ENCODE assay signal across 10 cellular contexts in the genomic region with DNA sequence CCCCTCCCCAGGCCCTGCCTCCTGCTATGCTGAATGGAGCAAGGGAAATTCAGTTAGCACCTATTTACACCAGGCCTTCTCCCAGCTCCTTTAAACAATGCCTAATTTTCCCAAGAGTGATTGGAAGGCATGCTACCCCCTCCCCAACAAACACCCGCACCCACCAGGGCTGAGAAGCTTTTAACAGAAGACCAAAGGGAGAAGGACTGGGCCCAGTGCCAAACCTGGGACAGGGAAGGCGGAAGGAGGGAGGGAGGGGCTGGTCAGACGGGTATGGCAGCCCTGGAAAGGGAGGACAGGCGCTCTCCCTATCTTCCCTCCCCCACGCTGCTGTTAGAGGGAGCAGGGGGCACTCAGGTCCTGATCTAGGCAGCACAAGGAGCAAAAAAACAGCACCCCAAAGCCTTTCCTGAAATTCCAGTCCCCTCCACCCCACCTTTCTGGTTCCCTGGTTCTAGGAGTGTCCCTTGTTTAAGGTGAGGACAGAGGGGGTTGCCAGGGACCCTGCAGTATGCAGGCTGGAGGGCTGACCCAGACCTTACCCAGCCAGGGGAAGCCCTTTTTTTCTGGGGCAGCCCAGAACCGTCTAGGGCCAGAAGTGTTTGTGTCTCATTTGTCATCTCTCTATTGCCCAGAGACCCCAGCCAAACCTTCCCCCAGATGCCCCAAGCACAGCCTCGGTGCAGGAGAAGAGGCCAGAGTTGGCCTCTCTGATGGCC. TPM values are rescaled to one million over a fixed set of nuclear protein-coding genes. Genes with fewer than 3 reads are reported as not detected.
A peak's percentile ranks its signal among the peaks of the same experiment; 100 is the strongest.
DNase-seq lines count a peak whose midpoint lies in the region; TF ChIP-seq lines count a peak whose summit lies in the region.
"Had no signal": no experiment of that assay in that cellular context is flagged by ENCODE, and none has a peak within 500 bp of the region (broad histone marks: within the 10 kb centered on the region; RNA-seq: fewer than 3 reads in every experiment).

No MANE protein-coding gene starts in this region.

- H3K9ac ChIP-seq in SK-N-SH: peak overlapping the region; percentile 31; the same call in 1 of the 2 replicates

- H3K4me1 ChIP-seq in SK-N-SH (ENCODE audit: control insufficient read depth in 1 of 2, insufficient read depth in 2 of 2, low read depth in 1 of 2, low read length in 1 of 2): peaks cover 4 to 25% of the 10 kb centered on the region in 2 experiments; a peak in 2 of 4 replicates
- no peaks in the 10 kb centered on the region for H3K4me1 ChIP-seq in uterus

- H3K4me2 ChIP-seq in SK-N-SH: no peak overlapping the region

- TF ChIP-seq POLR2A in uterus (IDR thresholded peaks at IDR 0.05): no peak

- DNase-seq in SIG-M5 treated with dmso at 0.1 percent for 504 hours (lab: John Stamatoyannopoulos, UW; ENCODE audit: unreplicated experiment) (peak; percentile 34), SIG-M5 (lab: John Stamatoyannopoulos, UW) (no peak), SK-N-SH (peak; percentile 70), left kidney (ENCODE audit: low read depth, low spot score) (peak; percentile 73), uterus (peak; percentile 22 to 35), HEK293T (ENCODE audit: extremely low spot score) (no peak), AML-193 (lab: John Stamatoyannopoulos, UW) (no peak)
- DNase-seq in activated CD4-positive, alpha-beta T cell treated with anti-CD3 and anti-CD28 coated beads, Interleukin-2, amount 50 U/mL, for 1 hour: no peak

- H3K27ac ChIP-seq in SK-N-SH (ENCODE audit: low read depth in 2 of 2, low read length in 1 of 2) (no peak overlapping the region; a peak in 1 of 4 replicates), uterus (peak overlapping the region in 1 of 2 donors; percentile 30)
- H3K27ac ChIP-seq: SK-N-MC, thoracic aorta had no signal

- TF ChIP-seq RAD21 in SK-N-SH (IDR thresholded peaks at IDR 0.05; ENCODE audit: low read length): no peak

- 35% methylated on average over 7 of the region's 7 CpGs for WGBS in SK-N-SH (ENCODE audit: low lambda C conversion rate)

- peak overlapping the region; percentile 59; the same call in 1 of the 2 replicates for H2AFZ ChIP-seq in SK-N-SH (ENCODE audit: low read depth)

- no peaks in the 10 kb centered on the region for H3K27me3 ChIP-seq in SK-N-SH (ENCODE audit: insufficient read depth)
- H3K27me3 ChIP-seq in uterus: peaks cover 0 to 3% of the 10 kb centered on the region in 2 donors

- POLR2A ChIA-PET in SK-N-SH (lab: Yijun Ruan, JAX) (no interaction called here), HEK293T (lab: Yijun Ruan, JAX) (interaction anchor here (0.8 to 0.9 kb wide), 2 partner anchors 40 to 99 kb away, joined by 3 read pairs; partner anchors contain the start of gene EIF4B)

- TF ChIP-seq CTCF in SK-N-SH (IDR thresholded peaks at IDR 0.05) (no peak), uterus (IDR thresholded peaks at IDR 0.05) (no peak)

- H3F3A ChIP-seq in SK-N-SH (replicated peaks; ENCODE audit: insufficient read depth): peaks cover 7% of the 10 kb centered on the region

- H3K36me3 ChIP-seq in SK-N-SH (replicated peaks in 1 of 2; ENCODE audit: control insufficient read depth in 1 of 2, insufficient read depth in 2 of 2, low read length in 1 of 2): no peaks in the 10 kb centered on the region
- H3K36me3 ChIP-seq in uterus: no peaks in the 10 kb centered on the region
- H3K36me3 ChIP-seq: thoracic aorta had no signal

- no peaks in the 10 kb centered on the region for H4K20me1 ChIP-seq in SK-N-SH (ENCODE audit: insufficient read depth)

- H3K9me3 ChIP-seq in SK-N-SH (no peaks in the 10 kb centered on the region), uterus (no peaks in the 10 kb centered on the region)
- H3K9me3 ChIP-seq: thoracic aorta had no signal

- CTCF ChIA-PET in SK-N-SH (lab: Yijun Ruan, JAX): interaction anchor here (0.6 to 2.2 kb wide), 4 partner anchors 22 to 172 kb away, joined by 3 to 8 read pairs (median 5); partner anchors contain the start of gene SPRYD3
- CTCF ChIA-PET in HEK293T (lab: Yijun Ruan, JAX): no interaction called here

- intact Hi-C loops in uterus (cut with DNase I; ENCODE audit: low total_unique reads): no loop called here

- no peaks in the 10 kb centered on the region for H3K9me2 ChIP-seq in SK-N-SH

- H3K4me3 ChIP-seq in SK-N-SH (ENCODE audit: low read depth in 2 of 2, low read length in 1 of 2): no peak overlapping the region
- no peak overlapping the region for H3K4me3 ChIP-seq in uterus
- H3K4me3 ChIP-seq: SK-N-MC, thoracic aorta had no signal

- no peak for TF ChIP-seq EP300 in SK-N-SH (IDR thresholded peaks at IDR 0.05; ENCODE audit: borderline replicate concordance in 1 of 2, low read depth in 1 of 2, low read length in 1 of 2)

- H3K79me2 ChIP-seq in SK-N-SH (ENCODE audit: insufficient read depth): no peaks in the 10 kb centered on the region

TF ChIP-seq in SK-N-SH, 30 proteins besides CTCF, POLR2A, EP300 and RAD21 (continues in another document):
- TF ChIP-seq IRF3 (IDR thresholded peaks at IDR 0.05; ENCODE audit: low read depth, low read length): no peak
- TF ChIP-seq YY1 (IDR thresholded peaks at IDR 0.05; ENCODE audit: low read depth): no peak
- TF ChIP-seq PBX3 (IDR thresholded peaks at IDR 0.05): no peak
- TF ChIP-seq SMC3 (IDR thresholded peaks at IDR 0.05; ENCODE audit: low read depth, low read length): no peak

TF ChIP-seq in HEK293T, 16 proteins besides CTCF, POLR2A, EP300 and RAD21:
- no peak for TF ChIP-seq FOXA1 (IDR thresholded peaks at IDR 0.05)

RNA-seq across cellular contexts. Expression of gene KRT8, which starts 2.4 kb away (rescaled TPM):
- polyA plus RNA-seq in SK-N-SH (2012; rRNA removed): 47.7 and 49.4 TPM in 2 replicates
- 35.6 and 44.1 TPM in 2 replicates for polyA plus RNA-seq in SK-N-SH (2012; cell fraction: cytosol; rRNA removed)
- 40.7 and 41.4 TPM in 2 replicates for polyA plus RNA-seq in SK-N-SH (2012; cell fraction: nucleus; rRNA removed)
- 10 to 100 TPM in 3 of 4 donors, 1 to 10 TPM in 1; 9.1 to 46.2 (median 36.5) TPM for total RNA-seq in uterus

RNA-seq across cellular contexts. Expression of gene KRT18, which starts 41.7 kb away (rescaled TPM):
- 332 and 351 TPM in 2 replicates for polyA plus RNA-seq in SK-N-SH (2012; rRNA removed)
- 225 and 265 TPM in 2 replicates for polyA plus RNA-seq in SK-N-SH (2012; cell fraction: cytosol; rRNA removed)
- polyA plus RNA-seq in SK-N-SH (2012; cell fraction: nucleus; rRNA removed): 714 and 1,063 TPM in 2 replicates
- 10 to 100 TPM in 3 of 4 donors, 1 to 10 TPM in 1; 2.6 to 69.2 (median 17.8) TPM for total RNA-seq in uterus

RNA-seq across cellular contexts. Expression of gene KRT78, which starts 58.5 kb away (rescaled TPM):
- not detected in 2 replicates for polyA plus RNA-seq in SK-N-SH (2012; rRNA removed)
- polyA plus RNA-seq in SK-N-SH (2012; cell fraction: cytosol; rRNA removed): not detected in 2 replicates
- not detected in 2 replicates for polyA plus RNA-seq in SK-N-SH (2012; cell fraction: nucleus; rRNA removed)
- not detected for total RNA-seq in uterus
- total RNA-seq: thoracic aorta had no signal

Comparison
In these comparisons a context has a peak if more than half of its experiments do, and no peak if none do; other contexts are left out.
1. DNase-seq: peak in SIG-M5 treated with dmso at 0.1 percent for 504 hours (single experiment), SK-N-SH (single experiment), left kidney (single experiment) and uterus (2 of 2); none in SIG-M5 (single experiment), activated CD4-positive, alpha-beta T cell treated with anti-CD3 and anti-CD28 coated beads, Interleukin-2, amount 50 U/mL, for 1 hour (single experiment), HEK293T (single experiment) and AML-193 (0 of 2).